In the genomic region with DNA sequence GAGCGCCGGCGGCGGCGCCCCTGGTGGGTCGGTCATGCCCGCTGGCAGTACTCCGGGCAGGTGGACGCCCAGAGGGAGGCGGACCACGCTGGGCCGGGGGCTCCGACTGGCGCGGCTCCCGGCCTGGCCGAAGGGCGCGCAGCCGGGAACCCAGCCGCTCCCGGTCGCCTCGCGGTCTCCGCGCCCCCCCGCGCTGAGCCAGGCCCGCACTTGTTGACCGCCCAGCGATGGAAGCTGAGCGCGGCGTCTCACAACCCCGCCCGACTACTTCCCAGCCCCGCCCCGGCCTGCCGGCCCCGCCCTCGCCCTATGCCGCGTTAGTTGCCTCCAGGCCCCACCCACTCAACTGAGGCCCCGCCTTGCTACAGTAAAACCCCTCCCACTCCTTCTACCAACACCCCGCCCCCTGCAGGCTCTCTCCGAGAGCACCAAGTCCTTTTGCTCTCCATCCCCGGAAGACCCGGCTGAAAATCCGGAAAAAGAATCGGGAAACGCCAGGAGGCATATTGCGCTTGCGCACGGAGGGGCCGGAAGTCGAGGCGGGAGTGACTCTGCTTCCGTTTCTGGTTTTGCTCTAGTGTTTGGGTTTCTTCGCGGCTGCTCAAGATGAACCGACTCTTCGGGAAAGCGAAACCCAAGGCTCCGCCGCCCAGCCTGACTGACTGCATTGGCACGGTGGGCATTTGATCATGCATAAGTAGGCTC, we compare ENCODE assay signal across 1 cellular context.
A peak's percentile ranks its signal among the peaks of the same experiment; 100 is the strongest.
TF ChIP-seq lines count a peak whose summit lies in the region.

A gene (minus strand): TSS at position 236 of the 705 bp plus-strand sequence.
A gene (plus strand): TSS at position 577 of the 705 bp plus-strand sequence. CDS start 30 bp downstream, at position 607.

TF ChIP-seq in K562, 482 proteins besides CTCF, POLR2A, EP300 and RAD21 (continued from another document and continues in another):
- TF ChIP-seq, protein P1, sequence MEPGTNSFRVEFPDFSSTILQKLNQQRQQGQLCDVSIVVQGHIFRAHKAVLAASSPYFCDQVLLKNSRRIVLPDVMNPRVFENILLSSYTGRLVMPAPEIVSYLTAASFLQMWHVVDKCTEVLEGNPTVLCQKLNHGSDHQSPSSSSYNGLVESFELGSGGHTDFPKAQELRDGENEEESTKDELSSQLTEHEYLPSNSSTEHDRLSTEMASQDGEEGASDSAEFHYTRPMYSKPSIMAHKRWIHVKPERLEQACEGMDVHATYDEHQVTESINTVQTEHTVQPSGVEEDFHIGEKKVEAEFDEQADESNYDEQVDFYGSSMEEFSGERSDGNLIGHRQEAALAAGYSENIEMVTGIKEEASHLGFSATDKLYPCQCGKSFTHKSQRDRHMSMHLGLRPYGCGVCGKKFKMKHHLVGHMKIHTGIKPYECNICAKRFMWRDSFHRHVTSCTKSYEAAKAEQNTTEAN (CRISPR knock-in tag; IDR thresholded peaks at IDR 0.05) = no peak
- TF ChIP-seq, protein P2, sequence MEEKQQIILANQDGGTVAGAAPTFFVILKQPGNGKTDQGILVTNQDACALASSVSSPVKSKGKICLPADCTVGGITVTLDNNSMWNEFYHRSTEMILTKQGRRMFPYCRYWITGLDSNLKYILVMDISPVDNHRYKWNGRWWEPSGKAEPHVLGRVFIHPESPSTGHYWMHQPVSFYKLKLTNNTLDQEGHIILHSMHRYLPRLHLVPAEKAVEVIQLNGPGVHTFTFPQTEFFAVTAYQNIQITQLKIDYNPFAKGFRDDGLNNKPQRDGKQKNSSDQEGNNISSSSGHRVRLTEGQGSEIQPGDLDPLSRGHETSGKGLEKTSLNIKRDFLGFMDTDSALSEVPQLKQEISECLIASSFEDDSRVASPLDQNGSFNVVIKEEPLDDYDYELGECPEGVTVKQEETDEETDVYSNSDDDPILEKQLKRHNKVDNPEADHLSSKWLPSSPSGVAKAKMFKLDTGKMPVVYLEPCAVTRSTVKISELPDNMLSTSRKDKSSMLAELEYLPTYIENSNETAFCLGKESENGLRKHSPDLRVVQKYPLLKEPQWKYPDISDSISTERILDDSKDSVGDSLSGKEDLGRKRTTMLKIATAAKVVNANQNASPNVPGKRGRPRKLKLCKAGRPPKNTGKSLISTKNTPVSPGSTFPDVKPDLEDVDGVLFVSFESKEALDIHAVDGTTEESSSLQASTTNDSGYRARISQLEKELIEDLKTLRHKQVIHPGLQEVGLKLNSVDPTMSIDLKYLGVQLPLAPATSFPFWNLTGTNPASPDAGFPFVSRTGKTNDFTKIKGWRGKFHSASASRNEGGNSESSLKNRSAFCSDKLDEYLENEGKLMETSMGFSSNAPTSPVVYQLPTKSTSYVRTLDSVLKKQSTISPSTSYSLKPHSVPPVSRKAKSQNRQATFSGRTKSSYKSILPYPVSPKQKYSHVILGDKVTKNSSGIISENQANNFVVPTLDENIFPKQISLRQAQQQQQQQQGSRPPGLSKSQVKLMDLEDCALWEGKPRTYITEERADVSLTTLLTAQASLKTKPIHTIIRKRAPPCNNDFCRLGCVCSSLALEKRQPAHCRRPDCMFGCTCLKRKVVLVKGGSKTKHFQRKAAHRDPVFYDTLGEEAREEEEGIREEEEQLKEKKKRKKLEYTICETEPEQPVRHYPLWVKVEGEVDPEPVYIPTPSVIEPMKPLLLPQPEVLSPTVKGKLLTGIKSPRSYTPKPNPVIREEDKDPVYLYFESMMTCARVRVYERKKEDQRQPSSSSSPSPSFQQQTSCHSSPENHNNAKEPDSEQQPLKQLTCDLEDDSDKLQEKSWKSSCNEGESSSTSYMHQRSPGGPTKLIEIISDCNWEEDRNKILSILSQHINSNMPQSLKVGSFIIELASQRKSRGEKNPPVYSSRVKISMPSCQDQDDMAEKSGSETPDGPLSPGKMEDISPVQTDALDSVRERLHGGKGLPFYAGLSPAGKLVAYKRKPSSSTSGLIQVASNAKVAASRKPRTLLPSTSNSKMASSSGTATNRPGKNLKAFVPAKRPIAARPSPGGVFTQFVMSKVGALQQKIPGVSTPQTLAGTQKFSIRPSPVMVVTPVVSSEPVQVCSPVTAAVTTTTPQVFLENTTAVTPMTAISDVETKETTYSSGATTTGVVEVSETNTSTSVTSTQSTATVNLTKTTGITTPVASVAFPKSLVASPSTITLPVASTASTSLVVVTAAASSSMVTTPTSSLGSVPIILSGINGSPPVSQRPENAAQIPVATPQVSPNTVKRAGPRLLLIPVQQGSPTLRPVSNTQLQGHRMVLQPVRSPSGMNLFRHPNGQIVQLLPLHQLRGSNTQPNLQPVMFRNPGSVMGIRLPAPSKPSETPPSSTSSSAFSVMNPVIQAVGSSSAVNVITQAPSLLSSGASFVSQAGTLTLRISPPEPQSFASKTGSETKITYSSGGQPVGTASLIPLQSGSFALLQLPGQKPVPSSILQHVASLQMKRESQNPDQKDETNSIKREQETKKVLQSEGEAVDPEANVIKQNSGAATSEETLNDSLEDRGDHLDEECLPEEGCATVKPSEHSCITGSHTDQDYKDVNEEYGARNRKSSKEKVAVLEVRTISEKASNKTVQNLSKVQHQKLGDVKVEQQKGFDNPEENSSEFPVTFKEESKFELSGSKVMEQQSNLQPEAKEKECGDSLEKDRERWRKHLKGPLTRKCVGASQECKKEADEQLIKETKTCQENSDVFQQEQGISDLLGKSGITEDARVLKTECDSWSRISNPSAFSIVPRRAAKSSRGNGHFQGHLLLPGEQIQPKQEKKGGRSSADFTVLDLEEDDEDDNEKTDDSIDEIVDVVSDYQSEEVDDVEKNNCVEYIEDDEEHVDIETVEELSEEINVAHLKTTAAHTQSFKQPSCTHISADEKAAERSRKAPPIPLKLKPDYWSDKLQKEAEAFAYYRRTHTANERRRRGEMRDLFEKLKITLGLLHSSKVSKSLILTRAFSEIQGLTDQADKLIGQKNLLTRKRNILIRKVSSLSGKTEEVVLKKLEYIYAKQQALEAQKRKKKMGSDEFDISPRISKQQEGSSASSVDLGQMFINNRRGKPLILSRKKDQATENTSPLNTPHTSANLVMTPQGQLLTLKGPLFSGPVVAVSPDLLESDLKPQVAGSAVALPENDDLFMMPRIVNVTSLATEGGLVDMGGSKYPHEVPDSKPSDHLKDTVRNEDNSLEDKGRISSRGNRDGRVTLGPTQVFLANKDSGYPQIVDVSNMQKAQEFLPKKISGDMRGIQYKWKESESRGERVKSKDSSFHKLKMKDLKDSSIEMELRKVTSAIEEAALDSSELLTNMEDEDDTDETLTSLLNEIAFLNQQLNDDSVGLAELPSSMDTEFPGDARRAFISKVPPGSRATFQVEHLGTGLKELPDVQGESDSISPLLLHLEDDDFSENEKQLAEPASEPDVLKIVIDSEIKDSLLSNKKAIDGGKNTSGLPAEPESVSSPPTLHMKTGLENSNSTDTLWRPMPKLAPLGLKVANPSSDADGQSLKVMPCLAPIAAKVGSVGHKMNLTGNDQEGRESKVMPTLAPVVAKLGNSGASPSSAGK (IDR thresholded peaks at IDR 0.05) = no peak
- TF ChIP-seq KLF16 (IDR thresholded peaks at IDR 0.05) (no peak), RBM14 (IDR thresholded peaks at IDR 0.05; ENCODE audit: borderline replicate concordance, insufficient read depth, low read depth, low read length) (no peak), FOXA3 (CRISPR knock-in tag; conservative IDR thresholded peaks at IDR 0.05 in 1 of 2, IDR thresholded peaks at IDR 0.05 in 1 of 2) (no peak), SMC3 (conservative IDR thresholded peaks at IDR 0.05; ENCODE audit: insufficient read depth, low read depth, low read length) (no peak), POLR2G (IDR thresholded peaks at IDR 0.05; ENCODE audit: low read depth, low read length) (peak; percentile 93), RBM15 (IDR thresholded peaks at IDR 0.05; ENCODE audit: insufficient read depth, low read length) (no peak), ZNF354B (CRISPR knock-in tag; IDR thresholded peaks at IDR 0.05) (no peak), LARP7 (IDR thresholded peaks at IDR 0.05) (no peak), NCOA6 (IDR thresholded peaks at IDR 0.05) (no peak)
- TF ChIP-seq, protein P3, sequence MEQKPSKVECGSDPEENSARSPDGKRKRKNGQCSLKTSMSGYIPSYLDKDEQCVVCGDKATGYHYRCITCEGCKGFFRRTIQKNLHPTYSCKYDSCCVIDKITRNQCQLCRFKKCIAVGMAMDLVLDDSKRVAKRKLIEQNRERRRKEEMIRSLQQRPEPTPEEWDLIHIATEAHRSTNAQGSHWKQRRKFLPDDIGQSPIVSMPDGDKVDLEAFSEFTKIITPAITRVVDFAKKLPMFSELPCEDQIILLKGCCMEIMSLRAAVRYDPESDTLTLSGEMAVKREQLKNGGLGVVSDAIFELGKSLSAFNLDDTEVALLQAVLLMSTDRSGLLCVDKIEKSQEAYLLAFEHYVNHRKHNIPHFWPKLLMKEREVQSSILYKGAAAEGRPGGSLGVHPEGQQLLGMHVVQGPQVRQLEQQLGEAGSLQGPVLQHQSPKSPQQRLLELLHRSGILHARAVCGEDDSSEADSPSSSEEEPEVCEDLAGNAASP (IDR thresholded peaks at IDR 0.05) = no peak
- TF ChIP-seq, protein P4, sequence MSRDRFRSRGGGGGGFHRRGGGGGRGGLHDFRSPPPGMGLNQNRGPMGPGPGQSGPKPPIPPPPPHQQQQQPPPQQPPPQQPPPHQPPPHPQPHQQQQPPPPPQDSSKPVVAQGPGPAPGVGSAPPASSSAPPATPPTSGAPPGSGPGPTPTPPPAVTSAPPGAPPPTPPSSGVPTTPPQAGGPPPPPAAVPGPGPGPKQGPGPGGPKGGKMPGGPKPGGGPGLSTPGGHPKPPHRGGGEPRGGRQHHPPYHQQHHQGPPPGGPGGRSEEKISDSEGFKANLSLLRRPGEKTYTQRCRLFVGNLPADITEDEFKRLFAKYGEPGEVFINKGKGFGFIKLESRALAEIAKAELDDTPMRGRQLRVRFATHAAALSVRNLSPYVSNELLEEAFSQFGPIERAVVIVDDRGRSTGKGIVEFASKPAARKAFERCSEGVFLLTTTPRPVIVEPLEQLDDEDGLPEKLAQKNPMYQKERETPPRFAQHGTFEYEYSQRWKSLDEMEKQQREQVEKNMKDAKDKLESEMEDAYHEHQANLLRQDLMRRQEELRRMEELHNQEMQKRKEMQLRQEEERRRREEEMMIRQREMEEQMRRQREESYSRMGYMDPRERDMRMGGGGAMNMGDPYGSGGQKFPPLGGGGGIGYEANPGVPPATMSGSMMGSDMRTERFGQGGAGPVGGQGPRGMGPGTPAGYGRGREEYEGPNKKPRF (IDR thresholded peaks at IDR 0.05; ENCODE audit: low read depth, low read length) = no peak
- TF ChIP-seq, protein P5, sequence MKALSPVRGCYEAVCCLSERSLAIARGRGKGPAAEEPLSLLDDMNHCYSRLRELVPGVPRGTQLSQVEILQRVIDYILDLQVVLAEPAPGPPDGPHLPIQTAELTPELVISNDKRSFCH (CRISPR knock-in tag; IDR thresholded peaks at IDR 0.05) = no peak
- TF ChIP-seq, protein P5 (tag; IDR thresholded peaks at IDR 0.05) = no peak
- TF ChIP-seq, protein P6, sequence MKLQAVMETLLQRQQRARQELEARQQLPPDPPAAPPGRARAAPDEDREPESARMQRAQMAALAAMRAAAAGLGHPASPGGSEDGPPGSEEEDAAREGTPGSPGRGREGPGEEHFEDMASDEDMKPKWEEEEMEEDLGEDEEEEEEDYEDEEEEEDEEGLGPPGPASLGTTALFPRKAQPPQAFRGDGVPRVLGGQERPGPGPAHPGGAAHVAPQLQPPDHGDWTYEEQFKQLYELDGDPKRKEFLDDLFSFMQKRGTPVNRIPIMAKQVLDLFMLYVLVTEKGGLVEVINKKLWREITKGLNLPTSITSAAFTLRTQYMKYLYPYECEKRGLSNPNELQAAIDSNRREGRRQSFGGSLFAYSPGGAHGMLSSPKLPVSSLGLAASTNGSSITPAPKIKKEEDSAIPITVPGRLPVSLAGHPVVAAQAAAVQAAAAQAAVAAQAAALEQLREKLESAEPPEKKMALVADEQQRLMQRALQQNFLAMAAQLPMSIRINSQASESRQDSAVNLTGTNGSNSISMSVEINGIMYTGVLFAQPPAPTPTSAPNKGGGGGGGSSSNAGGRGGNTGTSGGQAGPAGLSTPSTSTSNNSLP (IDR thresholded peaks at IDR 0.05; ENCODE audit: borderline replicate concordance, low read depth, low read length) = no peak
- TF ChIP-seq, protein P7, sequence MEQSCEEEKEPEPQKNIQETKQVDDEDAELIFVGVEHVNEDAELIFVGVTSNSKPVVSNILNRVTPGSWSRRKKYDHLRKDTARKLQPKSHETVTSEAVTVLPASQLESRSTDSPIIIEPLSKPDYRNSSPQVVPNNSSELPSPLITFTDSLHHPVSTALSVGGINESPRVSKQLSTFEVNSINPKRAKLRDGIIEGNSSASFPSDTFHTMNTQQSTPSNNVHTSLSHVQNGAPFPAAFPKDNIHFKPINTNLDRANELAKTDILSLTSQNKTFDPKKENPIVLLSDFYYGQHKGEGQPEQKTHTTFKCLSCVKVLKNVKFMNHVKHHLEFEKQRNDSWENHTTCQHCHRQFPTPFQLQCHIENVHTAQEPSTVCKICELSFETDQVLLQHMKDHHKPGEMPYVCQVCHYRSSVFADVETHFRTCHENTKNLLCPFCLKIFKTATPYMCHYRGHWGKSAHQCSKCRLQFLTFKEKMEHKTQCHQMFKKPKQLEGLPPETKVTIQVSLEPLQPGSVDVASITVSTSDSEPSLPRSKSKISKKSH (CRISPR knock-in tag; IDR thresholded peaks at IDR 0.05) = no peak
